Comparison of ENCODE assay signal across 9 cellular contexts in the genomic region with DNA sequence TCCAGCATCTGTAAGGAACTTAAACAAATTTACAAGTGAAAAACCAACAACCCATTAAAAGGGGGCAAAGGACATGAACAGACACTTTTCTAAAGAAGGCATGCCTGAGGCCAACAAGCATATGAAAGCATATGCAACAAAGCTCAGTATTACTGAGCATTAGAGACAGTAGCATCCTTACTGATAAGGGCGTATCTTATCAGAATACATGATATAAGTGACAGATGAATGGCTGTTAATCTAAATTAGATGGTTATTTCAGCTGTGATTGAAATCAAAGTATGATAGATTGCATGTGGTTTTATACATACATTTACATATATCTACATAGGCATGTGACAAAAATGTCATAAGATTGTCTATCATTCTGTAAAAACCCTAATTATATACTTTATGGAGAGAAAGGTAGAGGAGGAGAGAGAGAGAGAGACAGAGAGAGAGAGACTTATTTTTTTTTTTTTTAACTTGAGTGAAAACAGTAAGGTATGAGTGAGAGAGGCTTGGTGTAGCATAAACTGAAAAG.
"Had no signal": no experiment of that assay in that cellular context is flagged by ENCODE, and none has a peak within 500 bp of the region (broad histone marks: within the 10 kb centered on the region; RNA-seq: fewer than 3 reads in every experiment).

No MANE protein-coding gene starts in this region.

- H3K4me3 ChIP-seq: HAP-1 had no signal

- H3K27ac ChIP-seq: HL-60 had no signal

- ATAC-seq: HCT116, HepG2 had no signal

- H3K4me1 Mint-ChIP-seq: IgD-negative memory B cell had no signal

- DNase-seq: GOT3, H7, HFFc6, KBM-7 had no signal

- H3K36me3 ChIP-seq: HAP-1 had no signal

- H3K4me3 Mint-ChIP-seq: HFFc6, IgD-negative memory B cell had no signal

- H3K36me3 Mint-ChIP-seq: IgD-negative memory B cell had no signal

- H3K9me3 Mint-ChIP-seq: IgD-negative memory B cell had no signal

- H3K4me1 ChIP-seq: HAP-1 had no signal

- H3K27me3 Mint-ChIP-seq: IgD-negative memory B cell had no signal

- H3K27ac Mint-ChIP-seq: HFFc6, IgD-negative memory B cell had no signal
